Comparison of ENCODE assay signal across 8 cellular contexts in genomic region chr1:45340816-45341215, GRCh38. TPM values are rescaled to one million over a fixed set of nuclear protein-coding genes. Genes with fewer than 3 reads are reported as not detected.
A peak's percentile ranks its signal among the peaks of the same experiment; 100 is the strongest.
DNase-seq lines count a peak whose midpoint lies in the region; ATAC-seq and TF ChIP-seq lines count a peak whose summit lies in the region.

No MANE protein-coding gene starts in this region.

- H3K36me3 Mint-ChIP-seq in activated CD8-positive, alpha-beta memory T cell treated with anti-CD3 and anti-CD28 coated beads, Interleukin-2, amount 10 ng/mL, durations not matched to agents 7 days and 5 days = peaks cover 42% of the 10 kb centered on the region

- no peaks in the 10 kb centered on the region for H3K27me3 ChIP-seq in PC-9 (ENCODE audit: insufficient read depth, low read depth)
- no peaks in the 10 kb centered on the region for H3K27me3 ChIP-seq in effector memory CD4-positive, alpha-beta T cell (replicated peaks; ENCODE audit: control insufficient read depth, insufficient read depth, low read length, poor library complexity, severe bottlenecking)
- no peaks in the 10 kb centered on the region for H3K27me3 ChIP-seq in neural cell (ENCODE audit: insufficient read depth, low read depth, low read length)

- CTCF ChIA-PET in activated CD8-positive, alpha-beta memory T cell treated with anti-CD3 and anti-CD28 coated beads, Interleukin-2, amount 10 ng/mL, durations not matched to agents 7 days and 5 days (lab: Charles Lee) = interaction anchor here (0.8 to 4.8 kb wide), 21 partner anchors 7 to 541 kb away, joined by 3 to 67 read pairs (median 6); partner anchors contain the start of genes CCDC163, HECTD3, HPDL and MMACHC
- CTCF ChIA-PET in PC-9 (lab: Charles Lee) = interaction anchor here (0.8 to 3.0 kb wide), 3 partner anchors 16 to 37 kb away, joined by 3 to 39 read pairs (median 7); no protein-coding TSS in a partner anchor

- BruUV-seq in PC-9 (replicated peaks; lab: Mats Ljungman, UMichigan) = no TSS peak

- H3K27ac ChIP-seq in PC-9 = peak overlapping the region; percentile 86
- peak overlapping the region; percentile 99 for H3K27ac ChIP-seq in effector memory CD4-positive, alpha-beta T cell (ENCODE audit: insufficient read depth, low read length, poor library complexity, severe bottlenecking)
- peak overlapping the region; percentile 89 for H3K27ac ChIP-seq in neural cell (ENCODE audit: low read length)

- H3K9me2 ChIP-seq in PC-9 (ENCODE audit: insufficient read depth) = no peaks in the 10 kb centered on the region
- H3K9me2 ChIP-seq in neural cell (ENCODE audit: insufficient read depth, low read length) = no peaks in the 10 kb centered on the region

- H3K4me3 ChIP-seq in PC-9 (peak overlapping the region; percentile 68), neural cell (ENCODE audit: low read length) (peak overlapping the region; percentile 91)
- peak overlapping the region; percentile 80 for H3K4me3 ChIP-seq in effector memory CD4-positive, alpha-beta T cell (ENCODE audit: insufficient read depth, low read depth, low read length, poor library complexity, severe bottlenecking)

- H3F3A ChIP-seq in PC-9 (ENCODE audit: insufficient read depth, low read depth) = peaks cover 34% of the 10 kb centered on the region
- no peaks in the 10 kb centered on the region for H3F3A ChIP-seq in neural cell (ENCODE audit: insufficient read depth, low read length, poor library complexity, severe bottlenecking)

- no peak for TF ChIP-seq CTCF in PC-9 (conservative IDR thresholded peaks at IDR 0.05)
- no peak for TF ChIP-seq CTCF in neural cell (IDR thresholded peaks at IDR 0.05; ENCODE audit: poor library complexity, severe bottlenecking)

- DNase-seq in activated CD8-positive, alpha-beta memory T cell treated with anti-CD3 and anti-CD28 coated beads, Interleukin-2, amount 10 ng/mL, durations not matched to agents 7 days and 5 days = peak; percentile 53
- DNase-seq in activated CD8-positive, alpha-beta memory T cell treated with anti-CD3 and anti-CD28 coated beads, Interleukin-2, amount 50 U/mL, for 4 hours = no peak
- no peak for DNase-seq in PC-9
- DNase-seq in effector memory CD4-positive, alpha-beta T cell = peak in 1 of 3 donors; percentile 6
- no peak for DNase-seq in LoVo (ENCODE audit: low spot score)
- no peak for DNase-seq in SKM-1 (lab: John Stamatoyannopoulos, UW; ENCODE audit: unreplicated experiment)
- DNase-seq in GF-D8 (lab: John Stamatoyannopoulos, UW) = no peak

- H3K9me3 Mint-ChIP-seq in activated CD8-positive, alpha-beta memory T cell treated with anti-CD3 and anti-CD28 coated beads, Interleukin-2, amount 10 ng/mL, durations not matched to agents 7 days and 5 days (ENCODE audit: low read depth) = peaks cover 3% of the 10 kb centered on the region

- peak overlapping the region; percentile 99 for H3K27ac Mint-ChIP-seq in activated CD8-positive, alpha-beta memory T cell treated with anti-CD3 and anti-CD28 coated beads, Interleukin-2, amount 10 ng/mL, durations not matched to agents 7 days and 5 days

- H3K79me2 ChIP-seq in PC-9 (ENCODE audit: low read depth) (peaks cover 48% of the 10 kb centered on the region), neural cell (replicated peaks; ENCODE audit: insufficient read depth, low read length) (peaks cover 9% of the 10 kb centered on the region)

- H2AFZ ChIP-seq in PC-9 (peak overlapping the region; percentile 82; the same call in 1 of the 2 replicates), neural cell (ENCODE audit: low read depth, low read length) (no peak overlapping the region)

- TF ChIP-seq RAD21 in neural cell (conservative IDR thresholded peaks at IDR 0.05) = no peak

- no peaks in the 10 kb centered on the region for H3K27me3 Mint-ChIP-seq in activated CD8-positive, alpha-beta memory T cell treated with anti-CD3 and anti-CD28 coated beads, Interleukin-2, amount 10 ng/mL, durations not matched to agents 7 days and 5 days

- peak overlapping the region; percentile 93 for H3K9ac ChIP-seq in neural cell (ENCODE audit: low read length)

- peak overlapping the region; percentile 90 for H3K4me2 ChIP-seq in PC-9
- peak overlapping the region; percentile 86 for H3K4me2 ChIP-seq in neural cell (ENCODE audit: low read length)

- peak overlapping the region; percentile 99 for H3K4me3 Mint-ChIP-seq in activated CD8-positive, alpha-beta memory T cell treated with anti-CD3 and anti-CD28 coated beads, Interleukin-2, amount 10 ng/mL, durations not matched to agents 7 days and 5 days

- H4K20me1 ChIP-seq in PC-9 (ENCODE audit: insufficient read depth) (no peaks in the 10 kb centered on the region), neural cell (ENCODE audit: insufficient read depth) (no peaks in the 10 kb centered on the region)

- H3K9me3 ChIP-seq in PC-9 (ENCODE audit: insufficient read depth, low read depth) (no peaks in the 10 kb centered on the region), neural cell (ENCODE audit: low read length) (no peaks in the 10 kb centered on the region)
- no peaks in the 10 kb centered on the region for H3K9me3 ChIP-seq in effector memory CD4-positive, alpha-beta T cell (ENCODE audit: control insufficient read depth, low read length)

- intact Hi-C loops in PC-9 (cut with micrococcal nuclease; ENCODE audit: unreplicated experiment) = loop anchor here (1.0 to 2.0 kb wide), 5 partner anchors 7 to 610 kb away; partner anchors contain the start of gene RNU5D-1

- peaks cover 50% of the 10 kb centered on the region for H3K4me1 Mint-ChIP-seq in activated CD8-positive, alpha-beta memory T cell treated with anti-CD3 and anti-CD28 coated beads, Interleukin-2, amount 10 ng/mL, durations not matched to agents 7 days and 5 days

- H3K36me3 ChIP-seq in PC-9 (ENCODE audit: low read depth) (0 out of 2 replicates have a peak, but pooled peaks cover 15% of the 10 kb centered on the region), neural cell (ENCODE audit: insufficient read depth, low read length) (peaks cover 5% of the 10 kb centered on the region)
- H3K36me3 ChIP-seq in effector memory CD4-positive, alpha-beta T cell (ENCODE audit: control insufficient read depth, insufficient read depth, low read length) = peaks cover 32% of the 10 kb centered on the region

- no peak for TF ChIP-seq EP300 in neural cell (conservative IDR thresholded peaks at IDR 0.05; ENCODE audit: poor library complexity, severe bottlenecking)

- POLR2A ChIA-PET in PC-9 (lab: Charles Lee; ENCODE audit: unreplicated experiment) = interaction anchor here (0.6 to 2.3 kb wide), 9 partner anchors 8 to 1417 kb away, joined by 3 to 24 read pairs (median 9); no protein-coding TSS in a partner anchor

- H3K4me1 ChIP-seq in PC-9 (replicated peaks; ENCODE audit: insufficient read depth) = peaks cover 47% of the 10 kb centered on the region
- H3K4me1 ChIP-seq in effector memory CD4-positive, alpha-beta T cell (ENCODE audit: control insufficient read depth, insufficient read depth, low read length, poor library complexity, severe bottlenecking) = peaks cover 16% of the 10 kb centered on the region

- ATAC-seq in activated CD8-positive, alpha-beta memory T cell treated with anti-CD3 and anti-CD28 coated beads, Interleukin-2, amount 10 ng/mL, durations not matched to agents 7 days and 5 days = no peak

TF ChIP-seq in neural cell, 6 proteins besides CTCF, POLR2A, EP300 and RAD21:
- TF ChIP-seq SMC3 (conservative IDR thresholded peaks at IDR 0.05; ENCODE audit: poor library complexity) (no peak), POLR2AphosphoS5 (IDR thresholded peaks at IDR 0.05) (no peak), MXI1 (conservative IDR thresholded peaks at IDR 0.05; ENCODE audit: poor library complexity, severe bottlenecking) (no peak)

RNA-seq across cellular contexts. Expression of gene MUTYH, which starts 0.6 kb away (rescaled TPM):
- 10 to 100 TPM; 65.3 to 67.2 TPM for total RNA-seq in activated CD8-positive, alpha-beta memory T cell treated with anti-CD3 and anti-CD28 coated beads, Interleukin-2, amount 10 ng/mL, durations not matched to agents 7 days and 5 days
- total RNA-seq in PC-9 (2021) = 52.4 and 53.2 TPM in 2 replicates
- polyA plus RNA-seq in neural cell = 59.8 and 71.6 TPM in 2 replicates
- 23.1 and 27.1 TPM in 2 replicates for polyA minus RNA-seq in neural cell

RNA-seq across cellular contexts. Expression of gene TOE1, which starts 0.8 kb away (rescaled TPM):
- 10 to 100 TPM; 21.4 to 26.5 TPM for total RNA-seq in activated CD8-positive, alpha-beta memory T cell treated with anti-CD3 and anti-CD28 coated beads, Interleukin-2, amount 10 ng/mL, durations not matched to agents 7 days and 5 days
- total RNA-seq in PC-9 (2021) = 14.5 and 20.4 TPM in 2 replicates
- 16.8 and 20.7 TPM in 2 replicates for polyA plus RNA-seq in neural cell
- 9.8 and 12.9 TPM in 2 replicates for polyA minus RNA-seq in neural cell

RNA-seq across cellular contexts. Expression of gene HPDL, which starts 14.1 kb away (rescaled TPM):
- 10 to 100 TPM; 16.3 to 23.4 TPM for total RNA-seq in activated CD8-positive, alpha-beta memory T cell treated with anti-CD3 and anti-CD28 coated beads, Interleukin-2, amount 10 ng/mL, durations not matched to agents 7 days and 5 days
- total RNA-seq in PC-9 (2021) = 10.4 and 12.7 TPM in 2 replicates
- polyA plus RNA-seq in neural cell = 0.18 TPM in 1 of 2 replicates, not detected in the other
- not detected in 2 replicates for polyA minus RNA-seq in neural cell
